ENCODE assay signal across 16 cellular contexts in genomic region chr18:79275461-79275860, GRCh38.
A peak's percentile ranks its signal among the peaks of the same experiment; 100 is the strongest.
DNase-seq lines count a peak whose midpoint lies in the region; ATAC-seq and TF ChIP-seq lines count a peak whose summit lies in the region.
"Had no signal": no experiment of that assay in that cellular context is flagged by ENCODE, and none has a peak within 500 bp of the region (broad histone marks: within the 10 kb centered on the region; RNA-seq: fewer than 3 reads in every experiment).

No MANE protein-coding gene starts in this region.

- TF ChIP-seq CTCF in mesothelial cell of epicardium (IDR thresholded peaks at IDR 0.05; ENCODE audit: unreplicated experiment): no peak

- H3K4me3 ChIP-seq in HAP-1: no peak overlapping the region
- H3K4me3 ChIP-seq: left lung, prostate gland had no signal

- no peaks in the 10 kb centered on the region for H3K4me1 ChIP-seq in HAP-1
- H3K4me1 ChIP-seq: left lung, prostate gland had no signal

- no peaks in the 10 kb centered on the region for H3K27me3 ChIP-seq in HAP-1 (ENCODE audit: low read depth)
- H3K27me3 ChIP-seq: left lung had no signal

- H3K9me3 Mint-ChIP-seq in mesothelial cell of epicardium: no peaks in the 10 kb centered on the region
- H3K9me3 Mint-ChIP-seq: activated naive CD4-positive, alpha-beta T cell treated with anti-CD3 and anti-CD28 coated beads, Interleukin-2, amount 10 ng/mL, durations not matched to agents 7 days and 5 days; stimulated activated naive CD8-positive, alpha-beta T cell treated with anti-CD3 and anti-CD28 coated beads, Interleukin-15, Interleukin-2, amounts not matched to agents 100 ng/mL and 50 ng/mL, for 24 hours had no signal

- no peaks in the 10 kb centered on the region for H3K36me3 ChIP-seq in HAP-1 (replicated peaks)

- H3K27me3 Mint-ChIP-seq in mesothelial cell of epicardium (ENCODE audit: low read depth): no peaks in the 10 kb centered on the region
- H3K27me3 Mint-ChIP-seq: activated naive CD4-positive, alpha-beta T cell treated with anti-CD3 and anti-CD28 coated beads, Interleukin-2, amount 10 ng/mL, durations not matched to agents 7 days and 5 days; B cell; stimulated activated naive CD8-positive, alpha-beta T cell treated with anti-CD3 and anti-CD28 coated beads, Interleukin-15, Interleukin-2, amounts not matched to agents 100 ng/mL and 50 ng/mL, for 24 hours had no signal

- no peaks in the 10 kb centered on the region for H3K4me1 Mint-ChIP-seq in mesothelial cell of epicardium

- ATAC-seq in GM18867 (IDR thresholded peaks at IDR 0.05; ENCODE audit: unreplicated experiment): peak; percentile 48
- ATAC-seq in GM21526 (IDR thresholded peaks at IDR 0.05; ENCODE audit: low FRiP score, unreplicated experiment): peak; percentile 54
- peak; percentile 33 for ATAC-seq in HG03521 (IDR thresholded peaks at IDR 0.05; ENCODE audit: unreplicated experiment)
- ATAC-seq: left lung had no signal

- H3K4me3 Mint-ChIP-seq in mesothelial cell of epicardium: no peak overlapping the region
- H3K4me3 Mint-ChIP-seq: activated naive CD4-positive, alpha-beta T cell treated with anti-CD3 and anti-CD28 coated beads, Interleukin-2, amount 10 ng/mL, durations not matched to agents 7 days and 5 days; B cell; stimulated activated naive CD8-positive, alpha-beta T cell treated with anti-CD3 and anti-CD28 coated beads, Interleukin-15, Interleukin-2, amounts not matched to agents 100 ng/mL and 50 ng/mL, for 24 hours had no signal

- DNase-seq in mesothelial cell of epicardium (ENCODE audit: low spot score in 2 of 2, unreplicated experiment in 2 of 2) (no peak), HT-29 (ENCODE audit: low spot score) (no peak), HAP-1 (ENCODE audit: low spot score in 2 of 2) (no peak), NOMO-1 (lab: John Stamatoyannopoulos, UW; ENCODE audit: unreplicated experiment in 2 of 2) (no peak)
- DNase-seq: activated CD4-positive, CD25-positive, alpha-beta regulatory T cell; activated CD8-positive, alpha-beta memory T cell treated with anti-CD3 and anti-CD28 coated beads, Interleukin-2, amount 50 U/mL, for 48 hours; activated naive CD4-positive, alpha-beta T cell treated with anti-CD3 and anti-CD28 coated beads, Interleukin-2, amount 10 ng/mL, durations not matched to agents 7 days and 5 days; central memory CD4-positive, alpha-beta T cell; left lung; NCI-H187 treated with DMSO at 0.1 percent for 48 hours had no signal

- no peaks in the 10 kb centered on the region for H3K9me3 ChIP-seq in HAP-1
- H3K9me3 ChIP-seq: left lung, prostate gland had no signal

- in situ Hi-C loops in HAP-1 (cut with MboI; ENCODE audit: low sequenced_read_pairs): no loop called here

- peaks cover 13% of the 10 kb centered on the region for H3K36me3 Mint-ChIP-seq in mesothelial cell of epicardium

- peak overlapping the region; percentile 4 for H3K27ac Mint-ChIP-seq in mesothelial cell of epicardium
- H3K27ac Mint-ChIP-seq: B cell had no signal
